In the genomic region with DNA sequence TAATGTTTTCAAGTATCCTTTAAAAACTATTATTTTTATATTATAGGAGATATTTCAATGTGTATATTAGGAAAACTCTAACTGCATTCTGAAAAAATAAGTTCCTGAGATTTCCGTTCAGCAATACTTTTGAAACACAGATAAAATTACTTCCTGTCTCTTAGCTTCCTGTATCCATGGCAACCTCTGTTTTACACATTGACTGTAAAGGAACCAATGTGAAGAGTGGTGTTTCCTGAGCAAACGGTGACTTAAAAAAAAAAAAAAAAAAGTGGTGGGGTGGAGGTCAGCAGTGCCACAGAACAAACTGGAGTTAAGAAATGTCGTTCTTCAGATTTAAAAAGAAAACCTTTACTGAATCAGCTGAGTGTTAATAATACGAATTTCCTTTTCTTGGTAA, we compare ENCODE assay signal across 8 cellular contexts. TPM values are rescaled to one million over a fixed set of nuclear protein-coding genes. Genes with fewer than 3 reads are reported as not detected.
A peak's percentile ranks its signal among the peaks of the same experiment; 100 is the strongest.
DNase-seq lines count a peak whose midpoint lies in the region; ATAC-seq and TF ChIP-seq lines count a peak whose summit lies in the region.

TSS of gene LRRC70 (plus strand) at position 280 of the 400 bp plus-strand sequence. CDS start 620 bp downstream, outside the sequence.

- H3K4me3 Mint-ChIP-seq in CD4-positive, alpha-beta memory T cell: peak within 1 kb of the TSS; percentile 71 to 87 (median 80)
- no peak within 1 kb of the TSS for H3K4me3 Mint-ChIP-seq in WTC11

- H3K27me3 ChIP-seq in CD4-positive, alpha-beta memory T cell (ENCODE audit: insufficient read depth, low read length): no peaks in the 10 kb centered on the region

- TF ChIP-seq CTCF in WTC11 (IDR thresholded peaks at IDR 0.05): no peak

- peaks cover 7 to 27% of the 10 kb centered on the region in 2 donors for H3K36me3 Mint-ChIP-seq in CD4-positive, alpha-beta memory T cell
- H3K36me3 Mint-ChIP-seq in WTC11: no peaks in the 10 kb centered on the region

- no peaks in the 10 kb centered on the region for H3K36me3 ChIP-seq in CD4-positive, alpha-beta memory T cell (ENCODE audit: insufficient read depth, low read length)

- intact Hi-C loops in CD4-positive, alpha-beta memory T cell (cut with micrococcal nuclease): loop anchor here (5.0 kb wide), 1 partner anchor 166 kb away; the partner anchor contains the start of gene IPO11

- peaks cover 22% of the 10 kb centered on the region for H3K4me1 ChIP-seq in CD4-positive, alpha-beta memory T cell (ENCODE audit: insufficient read depth, low read length)

- POLR2A ChIA-PET in CD4-positive, alpha-beta memory T cell (lab: Charles Lee; ENCODE audit: partially characterized antibody): interaction anchor here (0.6 kb wide), 1 partner anchor 102 kb away, joined by 6 read pairs; no protein-coding TSS in a partner anchor
- POLR2A ChIA-PET in WTC11 (lab: Charles Lee): no interaction called here

- CTCF ChIA-PET in CD4-positive, alpha-beta memory T cell (lab: Charles Lee; ENCODE audit: partially characterized antibody): interaction anchor here (1.2 kb wide), 2 partner anchors 16 to 59 kb away, joined by 3 read pairs; no protein-coding TSS in a partner anchor
- CTCF ChIA-PET in WTC11 (lab: Charles Lee): interaction anchor here (0.7 to 1.2 kb wide), 3 partner anchors 12 to 216 kb away, joined by 3 read pairs; no protein-coding TSS in a partner anchor

- peaks cover 21 to 36% (median 30%) of the 10 kb centered on the region in 4 donors for H3K4me1 Mint-ChIP-seq in CD4-positive, alpha-beta memory T cell
- H3K4me1 Mint-ChIP-seq in WTC11: peaks cover 6% of the 10 kb centered on the region

- no peaks in the 10 kb centered on the region for H3K9me3 ChIP-seq in CD4-positive, alpha-beta memory T cell (ENCODE audit: control insufficient read depth in 1 of 2, low read length in 2 of 2)

- no peaks in the 10 kb centered on the region for H3K27me3 Mint-ChIP-seq in CD4-positive, alpha-beta memory T cell
- no peaks in the 10 kb centered on the region for H3K27me3 Mint-ChIP-seq in WTC11 (ENCODE audit: low read depth)

- peak; percentile 43 to 87 (median 82) for DNase-seq in CD4-positive, alpha-beta memory T cell
- DNase-seq in GM19238 (ENCODE audit: insufficient read length, low spot score) (peak; percentile 6), WTC11 (ENCODE audit: low spot score) (no peak), kidney tubule cell (ENCODE audit: low spot score) (peak; percentile 21), AG08396 (ENCODE audit: low spot score) (no peak), NCI-H2081 (lab: John Stamatoyannopoulos, UW) (no peak)
- DNase-seq in stimulated activated CD8-positive, alpha-beta memory T cell treated with anti-CD3 and anti-CD28 coated beads, Interleukin-4, amount 100 ng/mL, for 48 hours: no peak

- peak within 1 kb of the TSS; percentile 71 to 98 (median 92) for H3K27ac Mint-ChIP-seq in CD4-positive, alpha-beta memory T cell
- H3K27ac Mint-ChIP-seq in WTC11: no peak within 1 kb of the TSS

- ATAC-seq in HG03175 (IDR thresholded peaks at IDR 0.05; ENCODE audit: unreplicated experiment) (peak; percentile 96), WTC11 (peak; percentile 74; the same call in 1 of the 2 replicates)

- no peak within 1 kb of the TSS for H3K4me3 ChIP-seq in CD4-positive, alpha-beta memory T cell (ENCODE audit: low read length in 2 of 2)

- H3K9me3 Mint-ChIP-seq in CD4-positive, alpha-beta memory T cell: no peaks in the 10 kb centered on the region
- H3K9me3 Mint-ChIP-seq in WTC11: no peaks in the 10 kb centered on the region

- H3K27ac ChIP-seq in CD4-positive, alpha-beta memory T cell (ENCODE audit: low read depth, low read length): peak within 1 kb of the TSS; percentile 20

TF ChIP-seq in WTC11, 78 proteins besides CTCF, POLR2A, EP300 and RAD21 (continues in another document):
- TF ChIP-seq NR3C1 (CRISPR knock-in tag; conservative IDR thresholded peaks at IDR 0.05; ENCODE audit: low read depth) (no peak), ZNF423 (CRISPR knock-in tag; IDR thresholded peaks at IDR 0.05) (no peak), ZNF121 (CRISPR knock-in tag; IDR thresholded peaks at IDR 0.05) (no peak), MLX (CRISPR knock-in tag; IDR thresholded peaks at IDR 0.05) (no peak), NFE2L1 (CRISPR knock-in tag; IDR thresholded peaks at IDR 0.05) (no peak), E2F5 (CRISPR knock-in tag; IDR thresholded peaks at IDR 0.05) (no peak), ETV6 (CRISPR knock-in tag; IDR thresholded peaks at IDR 0.05) (no peak)
- TF ChIP-seq, protein P1, sequence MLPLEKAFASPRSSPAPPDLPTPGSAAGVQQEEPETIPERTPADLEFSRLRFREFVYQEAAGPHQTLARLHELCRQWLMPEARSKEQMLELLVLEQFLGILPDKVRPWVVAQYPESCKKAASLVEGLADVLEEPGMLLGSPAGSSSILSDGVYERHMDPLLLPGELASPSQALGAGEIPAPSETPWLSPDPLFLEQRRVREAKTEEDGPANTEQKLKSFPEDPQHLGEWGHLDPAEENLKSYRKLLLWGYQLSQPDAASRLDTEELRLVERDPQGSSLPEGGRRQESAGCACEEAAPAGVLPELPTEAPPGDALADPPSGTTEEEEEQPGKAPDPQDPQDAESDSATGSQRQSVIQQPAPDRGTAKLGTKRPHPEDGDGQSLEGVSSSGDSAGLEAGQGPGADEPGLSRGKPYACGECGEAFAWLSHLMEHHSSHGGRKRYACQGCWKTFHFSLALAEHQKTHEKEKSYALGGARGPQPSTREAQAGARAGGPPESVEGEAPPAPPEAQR (CRISPR knock-in tag; IDR thresholded peaks at IDR 0.05): no peak
- TF ChIP-seq, protein P2, sequence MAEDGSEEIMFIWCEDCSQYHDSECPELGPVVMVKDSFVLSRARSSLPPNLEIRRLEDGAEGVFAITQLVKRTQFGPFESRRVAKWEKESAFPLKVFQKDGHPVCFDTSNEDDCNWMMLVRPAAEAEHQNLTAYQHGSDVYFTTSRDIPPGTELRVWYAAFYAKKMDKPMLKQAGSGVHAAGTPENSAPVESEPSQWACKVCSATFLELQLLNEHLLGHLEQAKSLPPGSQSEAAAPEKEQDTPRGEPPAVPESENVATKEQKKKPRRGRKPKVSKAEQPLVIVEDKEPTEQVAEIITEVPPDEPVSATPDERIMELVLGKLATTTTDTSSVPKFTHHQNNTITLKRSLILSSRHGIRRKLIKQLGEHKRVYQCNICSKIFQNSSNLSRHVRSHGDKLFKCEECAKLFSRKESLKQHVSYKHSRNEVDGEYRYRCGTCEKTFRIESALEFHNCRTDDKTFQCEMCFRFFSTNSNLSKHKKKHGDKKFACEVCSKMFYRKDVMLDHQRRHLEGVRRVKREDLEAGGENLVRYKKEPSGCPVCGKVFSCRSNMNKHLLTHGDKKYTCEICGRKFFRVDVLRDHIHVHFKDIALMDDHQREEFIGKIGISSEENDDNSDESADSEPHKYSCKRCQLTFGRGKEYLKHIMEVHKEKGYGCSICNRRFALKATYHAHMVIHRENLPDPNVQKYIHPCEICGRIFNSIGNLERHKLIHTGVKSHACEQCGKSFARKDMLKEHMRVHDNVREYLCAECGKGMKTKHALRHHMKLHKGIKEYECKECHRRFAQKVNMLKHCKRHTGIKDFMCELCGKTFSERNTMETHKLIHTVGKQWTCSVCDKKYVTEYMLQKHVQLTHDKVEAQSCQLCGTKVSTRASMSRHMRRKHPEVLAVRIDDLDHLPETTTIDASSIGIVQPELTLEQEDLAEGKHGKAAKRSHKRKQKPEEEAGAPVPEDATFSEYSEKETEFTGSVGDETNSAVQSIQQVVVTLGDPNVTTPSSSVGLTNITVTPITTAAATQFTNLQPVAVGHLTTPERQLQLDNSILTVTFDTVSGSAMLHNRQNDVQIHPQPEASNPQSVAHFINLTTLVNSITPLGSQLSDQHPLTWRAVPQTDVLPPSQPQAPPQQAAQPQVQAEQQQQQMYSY (CRISPR knock-in tag; IDR thresholded peaks at IDR 0.05): no peak
- TF ChIP-seq, protein P3, sequence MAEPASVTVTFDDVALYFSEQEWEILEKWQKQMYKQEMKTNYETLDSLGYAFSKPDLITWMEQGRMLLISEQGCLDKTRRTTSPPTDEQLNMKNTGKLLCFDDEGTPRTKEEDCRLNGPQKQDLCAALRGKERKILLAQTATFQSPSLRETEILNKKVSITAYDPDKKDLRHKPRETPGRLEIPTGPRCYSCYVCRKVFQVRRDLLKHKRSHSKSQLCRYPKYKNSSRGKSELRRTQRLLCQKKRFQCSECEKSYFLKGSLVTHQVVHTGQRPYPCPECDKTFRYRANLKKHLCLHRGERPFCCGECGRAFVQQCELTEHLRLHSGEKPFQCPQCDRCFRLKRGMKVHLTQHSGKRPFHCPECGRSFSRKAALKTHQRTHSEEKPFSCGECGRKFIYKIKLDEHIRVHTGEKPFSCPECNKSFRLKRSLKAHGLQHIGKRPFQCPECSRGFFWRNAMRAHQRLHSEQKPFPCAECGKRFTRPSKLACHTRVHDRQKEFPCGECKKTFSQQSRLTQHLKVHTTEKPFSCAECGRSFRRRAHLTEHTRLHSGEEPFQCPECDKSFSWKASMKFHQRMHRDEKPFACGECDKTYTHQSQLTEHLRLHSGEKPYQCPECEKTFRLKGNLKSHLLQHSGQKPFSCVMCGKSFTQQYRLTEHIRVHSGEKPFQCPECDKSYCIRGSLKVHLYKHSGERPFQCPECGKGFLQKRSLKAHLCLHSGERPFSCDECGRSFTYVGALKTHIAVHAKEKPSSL (CRISPR knock-in tag; conservative IDR thresholded peaks at IDR 0.05): no peak

RNA-seq across cellular contexts. Expression of gene LRRC70, which starts in this region (rescaled TPM):
- total RNA-seq in CD4-positive, alpha-beta memory T cell: 1 to 10 TPM in 1 of 2 experiments, under 1 TPM in 1; 0.83 to 1.4 TPM
- under 1 TPM; 0.17 to 0.33 TPM for polyA plus RNA-seq in CD4-positive, alpha-beta memory T cell
- 0.37 to 0.44 TPM (median 0.44 TPM) in 3 replicates for total RNA-seq in WTC11 (2021)

Comparison
In these comparisons a context has a peak if more than half of its experiments do, and no peak if none do; other contexts are left out.
1. Peak in ATAC-seq in WTC11; RNA of the gene not detected or under 1 TPM.
2. DNase-seq: peak in CD4-positive, alpha-beta memory T cell (5 of 5), GM19238 (single experiment) and kidney tubule cell (single experiment); none in WTC11 (single experiment), stimulated activated CD8-positive, alpha-beta memory T cell treated with anti-CD3 and anti-CD28 coated beads, Interleukin-4, amount 100 ng/mL, for 48 hours (single experiment), AG08396 (single experiment) and NCI-H2081 (0 of 2).